21 cellular contexts compared by ENCODE assay signal in genomic region chr6:35620706-35621105, GRCh38.
DNase-seq lines count a peak whose midpoint lies in the region; ATAC-seq, FAIRE-seq and TF ChIP-seq lines count a peak whose summit lies in the region.
"Had no signal": no experiment of that assay in that cellular context is flagged by ENCODE, and none has a peak within 500 bp of the region (broad histone marks: within the 10 kb centered on the region; RNA-seq: fewer than 3 reads in every experiment).

No MANE protein-coding gene starts in this region.

- no peak for TF ChIP-seq POLR2A in uterus (IDR thresholded peaks at IDR 0.05)

- no peak overlapping the region for H3K4me3 Mint-ChIP-seq in stimulated activated naive CD8-positive, alpha-beta T cell treated with anti-CD3 and anti-CD28 coated beads, Interleukin-15, Interleukin-2, amounts not matched to agents 100 ng/mL and 50 ng/mL, for 24 hours
- H3K4me3 Mint-ChIP-seq in stimulated activated naive CD8-positive, alpha-beta T cell treated with anti-CD3 and anti-CD28 coated beads, Interleukin-15, amount 100 ng/mL, for 72 hours, result no peak overlapping the region
- peak overlapping the region in 1 of 3 donors; percentile 15 for H3K4me3 Mint-ChIP-seq in T-cell
- peak overlapping the region in 6 of 10 donors; percentile 11 to 48 (median 34) for H3K4me3 Mint-ChIP-seq in naive thymus-derived CD8-positive, alpha-beta T cell

- no peaks in the 10 kb centered on the region for H3K27me3 ChIP-seq in uterus

- no peak overlapping the region for H3K9ac ChIP-seq in kidney (ENCODE audit: low read length in 2 of 2)

- CTCF ChIA-PET in T-cell (lab: Charles Lee), result interaction anchor here (0.6 to 1.5 kb wide), 4 partner anchors 29 to 1940 kb away, joined by 4 to 13 read pairs (median 6); no protein-coding TSS in a partner anchor

- H3K27ac Mint-ChIP-seq in stimulated activated naive CD8-positive, alpha-beta T cell treated with anti-CD3 and anti-CD28 coated beads, Interleukin-15, Interleukin-2, amounts not matched to agents 100 ng/mL and 50 ng/mL, for 24 hours, result peak overlapping the region; percentile 36
- no peak overlapping the region for H3K27ac Mint-ChIP-seq in stimulated activated naive CD8-positive, alpha-beta T cell treated with anti-CD3 and anti-CD28 coated beads, Interleukin-15, amount 100 ng/mL, for 72 hours
- peak overlapping the region; percentile 71 to 85 for H3K27ac Mint-ChIP-seq in T-cell
- H3K27ac Mint-ChIP-seq in naive thymus-derived CD8-positive, alpha-beta T cell, result peak overlapping the region; percentile 29 to 95 (median 86)

- peaks cover 27% of the 10 kb centered on the region for H3K4me1 Mint-ChIP-seq in stimulated activated naive CD8-positive, alpha-beta T cell treated with anti-CD3 and anti-CD28 coated beads, Interleukin-15, Interleukin-2, amounts not matched to agents 100 ng/mL and 50 ng/mL, for 24 hours (ENCODE audit: low read depth)
- H3K4me1 Mint-ChIP-seq in stimulated activated naive CD8-positive, alpha-beta T cell treated with anti-CD3 and anti-CD28 coated beads, Interleukin-15, amount 100 ng/mL, for 72 hours, result peaks cover 31% of the 10 kb centered on the region
- peaks cover 57 to 68% (median 63%) of the 10 kb centered on the region in 3 donors for H3K4me1 Mint-ChIP-seq in T-cell
- peaks cover 15 to 76% (median 63%) of the 10 kb centered on the region in 4 donors for H3K4me1 Mint-ChIP-seq in naive thymus-derived CD8-positive, alpha-beta T cell

- H3K4me3 ChIP-seq in uterus, result no peak overlapping the region
- no peak overlapping the region for H3K4me3 ChIP-seq in kidney (ENCODE audit: low read length in 2 of 2)
- H3K4me3 ChIP-seq: HAP-1 had no signal

- H3K27ac ChIP-seq in uterus (peak overlapping the region; percentile 27 to 47), kidney (ENCODE audit: low read depth in 2 of 2, low read length in 2 of 2) (no peak overlapping the region)
- H3K27ac ChIP-seq: C4-2B had no signal

- intact Hi-C loops in uterus (cut with DNase I; ENCODE audit: low total_unique reads), result no loop called here
- intact Hi-C loops in kidney (cut with DNase I), result no loop called here

- no peaks in the 10 kb centered on the region for H3K27me3 Mint-ChIP-seq in stimulated activated naive CD8-positive, alpha-beta T cell treated with anti-CD3 and anti-CD28 coated beads, Interleukin-15, Interleukin-2, amounts not matched to agents 100 ng/mL and 50 ng/mL, for 24 hours
- no peaks in the 10 kb centered on the region for H3K27me3 Mint-ChIP-seq in stimulated activated naive CD8-positive, alpha-beta T cell treated with anti-CD3 and anti-CD28 coated beads, Interleukin-15, amount 100 ng/mL, for 72 hours
- H3K27me3 Mint-ChIP-seq in T-cell, result no peaks in the 10 kb centered on the region
- no peaks in the 10 kb centered on the region for H3K27me3 Mint-ChIP-seq in naive thymus-derived CD8-positive, alpha-beta T cell

- TF ChIP-seq CTCF in uterus (IDR thresholded peaks at IDR 0.05), result no peak
- no peak for TF ChIP-seq CTCF in kidney (IDR thresholded peaks at IDR 0.05; ENCODE audit: borderline replicate concordance, extremely low read depth, insufficient read depth)

- H3K4me1 ChIP-seq in uterus (peaks cover 0 to 5% of the 10 kb centered on the region in 2 donors), kidney (ENCODE audit: control insufficient read depth in 1 of 2, insufficient read depth in 1 of 2, low read depth in 1 of 2, low read length in 2 of 2) (no peaks in the 10 kb centered on the region)
- H3K4me1 ChIP-seq: HAP-1 had no signal

- no peaks in the 10 kb centered on the region for H3K9me3 Mint-ChIP-seq in stimulated activated naive CD8-positive, alpha-beta T cell treated with anti-CD3 and anti-CD28 coated beads, Interleukin-15, Interleukin-2, amounts not matched to agents 100 ng/mL and 50 ng/mL, for 24 hours
- H3K9me3 Mint-ChIP-seq in stimulated activated naive CD8-positive, alpha-beta T cell treated with anti-CD3 and anti-CD28 coated beads, Interleukin-15, amount 100 ng/mL, for 72 hours, result no peaks in the 10 kb centered on the region
- no peaks in the 10 kb centered on the region for H3K9me3 Mint-ChIP-seq in T-cell
- H3K9me3 Mint-ChIP-seq in naive thymus-derived CD8-positive, alpha-beta T cell, result no peaks in the 10 kb centered on the region

- no peak for ATAC-seq in stimulated activated naive CD8-positive, alpha-beta T cell treated with anti-CD3 and anti-CD28 coated beads, Interleukin-15, amount 100 ng/mL, for 72 hours
- ATAC-seq in T-cell (replicated peaks in 1 of 4), result no peak
- no peak for ATAC-seq in naive thymus-derived CD8-positive, alpha-beta T cell

- H3K36me3 ChIP-seq in uterus, result no peaks in the 10 kb centered on the region
- H3K36me3 ChIP-seq in kidney (ENCODE audit: control insufficient read depth in 1 of 2, insufficient read depth in 2 of 2, low read length in 2 of 2), result peaks cover 15 to 18% of the 10 kb centered on the region in 2 donors

- DNase-seq in stimulated activated naive CD8-positive, alpha-beta T cell treated with anti-CD3 and anti-CD28 coated beads, Interleukin-15, amount 100 ng/mL, for 72 hours, result no peak
- DNase-seq in T-cell, result no peak
- DNase-seq in naive thymus-derived CD8-positive, alpha-beta T cell, result no peak
- no peak for DNase-seq in uterus
- DNase-seq in effector CD8-positive, alpha-beta T cell (lab: John Stamatoyannopoulos, UW), result no peak
- no peak for DNase-seq in GM19239 (ENCODE audit: insufficient read length, low spot score)
- DNase-seq in kidney, result no peak
- DNase-seq: ACHN; AML-193; DMS 273 treated with DMSO at 0.1 percent for 48 hours; DND-41; NCI-H1694 treated with DMSO at 0.1 percent for 48 hours; NCI-H2107; NCI-H510A; NCI-H748 treated with DMSO at 0.1 percent for 48 hours; NK-92 treated with Interleukin-12 subunit alpha and Interleukin-12 subunit beta, amount 100 ng/mL, for 24 hours; OCI-M1; SHP77 treated with DMSO at 0.1 percent for 48 hours had no signal

- FAIRE-seq in GM19239 (lab: Jason Lieb, UNC) (no peak), kidney (lab: Jason Lieb, UNC) (no peak)

- peaks cover 39% of the 10 kb centered on the region for H3K36me3 Mint-ChIP-seq in stimulated activated naive CD8-positive, alpha-beta T cell treated with anti-CD3 and anti-CD28 coated beads, Interleukin-15, Interleukin-2, amounts not matched to agents 100 ng/mL and 50 ng/mL, for 24 hours (ENCODE audit: low read depth)
- H3K36me3 Mint-ChIP-seq in T-cell, result peaks cover 33% of the 10 kb centered on the region
- H3K36me3 Mint-ChIP-seq in naive thymus-derived CD8-positive, alpha-beta T cell, result peaks cover 5 to 67% (median 43%) of the 10 kb centered on the region in 3 donors

- H3K9me3 ChIP-seq in uterus (no peaks in the 10 kb centered on the region), kidney (ENCODE audit: control insufficient read depth in 1 of 2, low read length in 2 of 2) (no peaks in the 10 kb centered on the region)
- H3K9me3 ChIP-seq: HAP-1 had no signal

- POLR2A ChIA-PET in T-cell (lab: Charles Lee), result interaction anchor here in 1 of 2 donors (0.6 to 0.8 kb wide), 4 partner anchors 17 to 1311 kb away, joined by 3 to 7 read pairs (median 6); no protein-coding TSS in a partner anchor
- POLR2A ChIA-PET in naive thymus-derived CD8-positive, alpha-beta T cell (lab: Charles Lee), result interaction anchor here (0.5 to 10.4 kb wide), 5 partner anchors 9 to 114 kb away, joined by 4 to 242 read pairs (median 4); no protein-coding TSS in a partner anchor

Comparison
In these comparisons a context has a peak if more than half of its experiments do, and no peak if none do; other contexts are left out.
1. H3K27ac Mint-ChIP-seq: peak in stimulated activated naive CD8-positive, alpha-beta T cell treated with anti-CD3 and anti-CD28 coated beads, Interleukin-15, Interleukin-2, amounts not matched to agents 100 ng/mL and 50 ng/mL, for 24 hours (single experiment), T-cell (2 of 2) and naive thymus-derived CD8-positive, alpha-beta T cell (10 of 10); none in stimulated activated naive CD8-positive, alpha-beta T cell treated with anti-CD3 and anti-CD28 coated beads, Interleukin-15, amount 100 ng/mL, for 72 hours (0 of 2).
2. H3K4me3 Mint-ChIP-seq: peak in naive thymus-derived CD8-positive, alpha-beta T cell (6 of 10); none in stimulated activated naive CD8-positive, alpha-beta T cell treated with anti-CD3 and anti-CD28 coated beads, Interleukin-15, Interleukin-2, amounts not matched to agents 100 ng/mL and 50 ng/mL, for 24 hours (single experiment) and stimulated activated naive CD8-positive, alpha-beta T cell treated with anti-CD3 and anti-CD28 coated beads, Interleukin-15, amount 100 ng/mL, for 72 hours (0 of 2).
3. H3K27ac ChIP-seq: peak in uterus (2 of 2); none in kidney (0 of 2).